8 cellular contexts compared by ENCODE assay signal in genomic region chr14:34982421-34983147, GRCh38. TPM values are rescaled to one million over a fixed set of nuclear protein-coding genes. Genes with fewer than 3 reads are reported as not detected.
DNase-seq lines count a peak whose midpoint lies in the region; ATAC-seq and TF ChIP-seq lines count a peak whose summit lies in the region.

Gene SRP54 (plus strand): TSS chr14:34982992. CDS start chr14:34996710, 13,718 bp downstream.

- WGBS in heart right ventricle, 2 donors, result 0% methylated on average over 45 of the region's 45 CpGs
- 1% methylated on average over 25 to 34 of the region's 45 CpGs for WGBS in upper lobe of left lung, 2 donors

- H3K27ac ChIP-seq in heart right ventricle (peak within 1 kb of the TSS; percentile 82 to 99 (median 96)), upper lobe of left lung (peak within 1 kb of the TSS; percentile 95 to 99 (median 97))

- peaks cover 0 to 5% (median 0%) of the 10 kb centered on the region in 9 donors for H3K36me3 ChIP-seq in heart right ventricle
- no peaks in the 10 kb centered on the region for H3K36me3 ChIP-seq in upper lobe of left lung

- no peak within 1 kb of the TSS for H3K27ac Mint-ChIP-seq in T-cell

- no peaks in the 10 kb centered on the region for H3K9me3 Mint-ChIP-seq in T-cell

- peaks cover 19 to 21% (median 20%) of the 10 kb centered on the region in 3 donors for H3K4me1 Mint-ChIP-seq in T-cell

- CTCF ChIA-PET in T-cell (lab: Charles Lee), result interaction anchor here in 1 of 2 donors (0.6 to 3.1 kb wide), 6 partner anchors 64 to 434 kb away, joined by 3 to 15 read pairs (median 4); partner anchors contain the start of genes BAZ1A, FAM177A1, PPP2R3C and PRORP

- intact Hi-C loops in heart right ventricle (cut with DNase I), result loop anchor here in 7 of 10 donors (1.0 to 10.0 kb wide), 9 partner anchors 64 to 358 kb away; partner anchors contain the start of genes BAZ1A (in 3 of the 7), FAM177A1 (in 3 of the 7), PPP2R3C (in 2 of the 7) and PRORP (in 2 of the 7)
- intact Hi-C loops in posterior cingulate gyrus (cut with DNase I), result loop anchor here (1.0 to 5.0 kb wide), 3 partner anchors 64 to 350 kb away; partner anchors contain the start of genes FAM177A1 and SNX6

- H3K4me3 ChIP-seq in heart right ventricle (peak within 1 kb of the TSS; percentile 49 to 94 (median 79)), upper lobe of left lung (peak within 1 kb of the TSS; percentile 72 to 94 (median 83))

- peak; percentile 91 for DNase-seq in GM13977 (ENCODE audit: low spot score)
- peak; percentile 97 for DNase-seq in NCI-H146 (lab: John Stamatoyannopoulos, UW)
- peak; percentile 96 to 100 (median 100) for DNase-seq in T-cell
- peak; percentile 96 for DNase-seq in amniotic epithelial cell (ENCODE audit: low read depth)
- peak; percentile 98 for DNase-seq in heart right ventricle
- peak; percentile 95 to 100 (median 98) for DNase-seq in posterior cingulate gyrus
- DNase-seq in upper lobe of left lung, result peak; percentile 97 to 99

- TF ChIP-seq CTCF in GM13977 (IDR thresholded peaks at IDR 0.05; ENCODE audit: extremely low read depth, insufficient read depth, missing control alignments) (peak; percentile 16), heart right ventricle (IDR thresholded peaks at IDR 0.05) (peak in 1 of 9 donors; percentile 26), upper lobe of left lung (IDR thresholded peaks at IDR 0.05) (peak in 4 of 6 experiments; percentile 18 to 63 (median 58))

- H3K9me3 ChIP-seq in heart right ventricle, result no peaks in the 10 kb centered on the region
- H3K9me3 ChIP-seq in upper lobe of left lung, result no peaks in the 10 kb centered on the region

- peak in 1 of 4 donors; percentile 51 for TF ChIP-seq EP300 in upper lobe of left lung (IDR thresholded peaks at IDR 0.05)

- in situ Hi-C loops in GM13977 (cut with MboI; ENCODE audit: low pct_unique_long_range_greater_than_20kb, low sequenced_read_pairs, unreplicated experiment), result no loop called here

- peaks cover 13% of the 10 kb centered on the region for H3K36me3 Mint-ChIP-seq in T-cell

- H3K27me3 ChIP-seq in heart right ventricle (no peaks in the 10 kb centered on the region), upper lobe of left lung (no peaks in the 10 kb centered on the region)

- peak in 3 of 4 donors; percentile 82 to 95 (median 89) for TF ChIP-seq POLR2A in upper lobe of left lung (IDR thresholded peaks at IDR 0.05)

- H3K27me3 Mint-ChIP-seq in T-cell, result no peaks in the 10 kb centered on the region

- POLR2A ChIA-PET in T-cell (lab: Charles Lee), result interaction anchor here (0.5 to 4.5 kb wide), 24 partner anchors 10 to 434 kb away, joined by 3 to 58 read pairs (median 3); partner anchors contain the start of gene FAM177A1 (in 2 of the 2)

- peak; percentile 78 for ATAC-seq in HG02870 (IDR thresholded peaks at IDR 0.05; ENCODE audit: unreplicated experiment)
- ATAC-seq in T-cell (replicated peaks in 1 of 4), result peak; percentile 92 to 95 (median 94)
- peak; percentile 96 to 98 (median 98) for ATAC-seq in heart right ventricle
- peak; percentile 97 to 99 for ATAC-seq in upper lobe of left lung (ENCODE audit: low FRiP score in 2 of 2)

- no peak within 1 kb of the TSS for H3K4me3 Mint-ChIP-seq in T-cell

- peaks cover 0 to 52% (median 38%) of the 10 kb centered on the region in 9 donors for H3K4me1 ChIP-seq in heart right ventricle
- peaks cover 32 to 47% (median 35%) of the 10 kb centered on the region in 4 donors for H3K4me1 ChIP-seq in upper lobe of left lung

RNA-seq across cellular contexts. Expression of gene SRP54, which starts in this region (rescaled TPM):
- 10 to 100 TPM; 41.5 to 55.4 (median 41.9) TPM for total RNA-seq in T-cell
- total RNA-seq in heart right ventricle, result 10 to 100 TPM; 29.2 to 38.2 (median 34.6) TPM
- 10 to 100 TPM; 14.9 to 39.9 TPM for polyA plus RNA-seq in heart right ventricle
- 10 to 100 TPM; 19.0 to 99.1 (median 45.9) TPM for total RNA-seq in upper lobe of left lung

Comparison
In these comparisons a context has a peak if more than half of its experiments do, and no peak if none do; other contexts are left out.
1. Peak in every context shown above with its lines: DNase-seq, ATAC-seq, H3K4me3 ChIP-seq and H3K27ac ChIP-seq.